Comparison of ENCODE assay signal across 25 cellular contexts in the genomic region with DNA sequence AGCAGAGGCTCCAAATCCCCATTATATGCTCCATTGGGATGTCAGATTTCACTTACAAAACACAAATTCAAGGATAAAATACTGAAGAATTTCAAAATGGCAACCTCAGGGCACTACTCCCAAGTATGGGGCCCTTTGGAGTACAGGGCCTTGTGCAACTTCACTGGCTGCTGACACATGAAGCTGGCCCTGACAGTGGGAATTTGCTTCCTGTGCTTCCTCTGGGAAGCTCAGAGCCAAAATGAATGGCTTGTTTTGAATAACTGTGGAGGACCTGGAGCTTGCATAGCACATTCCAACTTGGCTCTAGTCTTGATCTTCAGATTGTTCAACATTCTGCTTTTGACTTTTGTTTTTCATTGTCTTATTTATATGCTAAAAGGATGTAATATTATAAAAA. TPM values are rescaled to one million over a fixed set of nuclear protein-coding genes. Genes with fewer than 3 reads are reported as not detected.
DNase-seq lines count a peak whose midpoint lies in the region; ATAC-seq, FAIRE-seq and TF ChIP-seq lines count a peak whose summit lies in the region.
"Had no signal": no experiment of that assay in that cellular context is flagged by ENCODE, and none has a peak within 500 bp of the region (broad histone marks: within the 10 kb centered on the region; RNA-seq: fewer than 3 reads in every experiment).

No MANE protein-coding gene starts in this region.

- no peak overlapping the region for H3K4me3 Mint-ChIP-seq in activated CD8-positive, alpha-beta T cell treated with anti-CD3 and anti-CD28 coated beads for 36 hours
- H3K4me3 Mint-ChIP-seq: CD4-positive, alpha-beta memory T cell; HFFc6 had no signal

- H3K9me3 ChIP-seq in HUES48 (ENCODE audit: control insufficient read depth, insufficient read depth, low read length) (no peaks in the 10 kb centered on the region), H1 (ENCODE audit: insufficient read depth in 2 of 2, low read depth in 1 of 2, low read length in 1 of 2) (no peaks in the 10 kb centered on the region)
- H3K9me3 ChIP-seq: BLaER1, SK-N-SH had no signal

- TF ChIP-seq POLR2A in H1 (IDR thresholded peaks at IDR 0.05; ENCODE audit: control extremely low read depth in 1 of 2, low read depth in 2 of 2, low read length in 2 of 2) = no peak

- H2AFZ ChIP-seq in H1 (ENCODE audit: low read length) = peak overlapping the region; percentile 70; the same call in 1 of the 2 replicates

- H3K9me3 Mint-ChIP-seq in activated CD8-positive, alpha-beta T cell treated with anti-CD3 and anti-CD28 coated beads for 36 hours = no peaks in the 10 kb centered on the region
- H3K9me3 Mint-ChIP-seq: HFFc6 had no signal

- no peak overlapping the region for H2BK20ac ChIP-seq in H1 (ENCODE audit: low read length)

- no peak for TF ChIP-seq RAD21 in H1 (IDR thresholded peaks at IDR 0.05 in 1 of 2, conservative IDR thresholded peaks at IDR 0.05 in 1 of 2; ENCODE audit: low read depth in 2 of 2, low read length in 2 of 2)

- no peaks in the 10 kb centered on the region for H3K4me1 Mint-ChIP-seq in activated CD8-positive, alpha-beta T cell treated with anti-CD3 and anti-CD28 coated beads for 36 hours (ENCODE audit: low read depth)

- H3K23me2 ChIP-seq in H1 (ENCODE audit: low read depth, low read length) = no peaks in the 10 kb centered on the region

- H4K20me1 ChIP-seq in H1 (replicated peaks in 1 of 2; ENCODE audit: control insufficient read depth in 1 of 2, insufficient read depth in 2 of 2, low read length in 2 of 2) = no peaks in the 10 kb centered on the region
- H4K20me1 ChIP-seq: BLaER1 had no signal

- H3K27me3 Mint-ChIP-seq in activated CD8-positive, alpha-beta T cell treated with anti-CD3 and anti-CD28 coated beads for 36 hours = peaks cover 9% of the 10 kb centered on the region

- H3K9ac ChIP-seq in HUES48 (ENCODE audit: low read depth, low read length) (no peak overlapping the region), H1 (replicated peaks in 1 of 4; ENCODE audit: extremely low read depth in 1 of 4, low read depth in 3 of 4, low read length in 3 of 4) (no peak overlapping the region)
- H3K9ac ChIP-seq: BLaER1, SK-N-SH had no signal

- DNase-seq in AG10803 (ENCODE audit: low read depth) (peak; percentile 87), H1 (ENCODE audit: low read depth in 1 of 2, low spot score in 2 of 2) (no peak), lung microvascular endothelial cell (ENCODE audit: low read depth in 2 of 2) (peak; percentile 32 to 58), NOMO-1 treated with dmso at 0.1 percent for 144 hours (lab: John Stamatoyannopoulos, UW; ENCODE audit: unreplicated experiment) (no peak), dermis blood vessel endothelial cell (no peak)
- no peak for DNase-seq in activated CD8-positive, alpha-beta T cell treated with anti-CD3 and anti-CD28 coated beads for 36 hours
- DNase-seq: Calu3; CD4-positive, alpha-beta memory T cell; EL; HFFc6; NCI-H1092; NCI-H1436 treated with DMSO at 0.1 percent for 48 hours; NCI-H2029 treated with DMSO at 0.1 percent for 48 hours; NCI-H510A; NCI-H748 treated with DMSO at 0.1 percent for 48 hours; NK-92 treated with Interleukin-12 subunit alpha and Interleukin-12 subunit beta, amount 100 ng/mL, for 24 hours; SHP77; SK-N-SH had no signal

- no peak for TF ChIP-seq CTCF in AG10803 (conservative IDR thresholded peaks at IDR 0.05; ENCODE audit: low read length)
- no peak for TF ChIP-seq CTCF in H1 (IDR thresholded peaks at IDR 0.05; ENCODE audit: control extremely low read depth in 1 of 3, insufficient read depth in 1 of 3, low read depth in 1 of 3, low read length in 3 of 3)
- no peak for TF ChIP-seq CTCF in activated CD8-positive, alpha-beta T cell treated with anti-CD3 and anti-CD28 coated beads for 36 hours (IDR thresholded peaks at IDR 0.05)

- H4K8ac ChIP-seq in H1 (ENCODE audit: extremely low read depth, insufficient read depth, low read length) = no peak overlapping the region

- H3K4me1 ChIP-seq in HUES48 (ENCODE audit: control insufficient read depth, insufficient read depth, low read length) (0 out of 2 replicates have a peak, but pooled peaks cover 5% of the 10 kb centered on the region), H1 (replicated peaks in 1 of 4; ENCODE audit: control insufficient read depth in 3 of 4, insufficient read depth in 4 of 4, low read length in 3 of 4) (peaks cover 0 to 3% (median 0%) of the 10 kb centered on the region in 4 experiments; a peak in 1 of 7 replicates)

- H3K18ac ChIP-seq in H1 (ENCODE audit: extremely low read depth, low read length) = no peak overlapping the region

- H3K4ac ChIP-seq in H1 (replicated peaks; ENCODE audit: insufficient read length, low read depth, low read length) = no peak overlapping the region

- H3K56ac ChIP-seq in H1 (replicated peaks; ENCODE audit: insufficient read length, low read depth, low read length) = no peak overlapping the region

- peak overlapping the region; percentile 70 for H4K91ac ChIP-seq in H1 (replicated peaks; ENCODE audit: insufficient read length, low read length)

- POLR2A ChIA-PET in H1 (lab: Charles Lee; ENCODE audit: partially characterized antibody) = no interaction called here
- POLR2A ChIA-PET in activated CD8-positive, alpha-beta T cell treated with anti-CD3 and anti-CD28 coated beads for 36 hours (lab: Charles Lee) = no interaction called here

- no peak for TF ChIP-seq EP300 in H1 (IDR thresholded peaks at IDR 0.05; ENCODE audit: borderline replicate concordance in 1 of 2, low read depth in 2 of 2, low read length in 2 of 2)

- no peak overlapping the region for H2BK120ac ChIP-seq in H1 (replicated peaks; ENCODE audit: low read depth, low read length)

- H3K79me1 ChIP-seq in H1 (ENCODE audit: low read depth, low read length) = no peaks in the 10 kb centered on the region

- 0 out of 2 replicates have a peak overlapping the region, but pooled peaks have one; percentile 0 for H2BK12ac ChIP-seq in H1 (ENCODE audit: low read depth, low read length)

- H3K27me3 ChIP-seq in HUES48 (ENCODE audit: control insufficient read depth, insufficient read depth, low read length) (no peaks in the 10 kb centered on the region), H1 (replicated peaks in 1 of 4; ENCODE audit: control insufficient read depth in 3 of 4, extremely low read depth in 1 of 4, insufficient read depth in 3 of 4, low read length in 3 of 4) (no peaks in the 10 kb centered on the region)
- H3K27me3 ChIP-seq: BLaER1 had no signal

- no peaks in the 10 kb centered on the region for H3K36me3 ChIP-seq in HUES48 (ENCODE audit: control insufficient read depth, insufficient read depth, low read length)
- H3K36me3 ChIP-seq in H1 (ENCODE audit: control insufficient read depth in 2 of 4, insufficient read depth in 4 of 4, low read length in 3 of 4) = no peaks in the 10 kb centered on the region
- H3K36me3 ChIP-seq: BLaER1 had no signal

- H3K36me3 Mint-ChIP-seq in activated CD8-positive, alpha-beta T cell treated with anti-CD3 and anti-CD28 coated beads for 36 hours (ENCODE audit: low read depth) = no peaks in the 10 kb centered on the region
- H3K36me3 Mint-ChIP-seq: CD4-positive, alpha-beta memory T cell had no signal

- H3K27ac Mint-ChIP-seq in activated CD8-positive, alpha-beta T cell treated with anti-CD3 and anti-CD28 coated beads for 36 hours = no peak overlapping the region
- H3K27ac Mint-ChIP-seq: CD4-positive, alpha-beta memory T cell; HFFc6 had no signal

- no peak overlapping the region for H3K4me2 ChIP-seq in H1 (ENCODE audit: insufficient read depth in 1 of 2, low read depth in 2 of 2, low read length in 2 of 2)
- H3K4me2 ChIP-seq: BLaER1, SK-N-SH had no signal

- H3K23ac ChIP-seq in H1 (ENCODE audit: insufficient read length) = no peak overlapping the region

- CTCF ChIA-PET in H1 (lab: Charles Lee; ENCODE audit: partially characterized antibody) = interaction anchor here (1.6 kb wide), 1 partner anchor 19 kb away, joined by 5 read pairs; no protein-coding TSS in a partner anchor
- CTCF ChIA-PET in activated CD8-positive, alpha-beta T cell treated with anti-CD3 and anti-CD28 coated beads for 36 hours (lab: Charles Lee) = interaction anchor here (2.6 kb wide), 1 partner anchor 19 kb away, joined by 10 read pairs; no protein-coding TSS in a partner anchor

- H4K5ac ChIP-seq in H1 (ENCODE audit: insufficient read length, low read depth, low read length) = no peak overlapping the region

- H2BK15ac ChIP-seq in H1 (ENCODE audit: low read length) = no peak overlapping the region

- H2AK5ac ChIP-seq in H1 (ENCODE audit: low read depth, low read length) = no peak overlapping the region

- H3K79me2 ChIP-seq in H1 (ENCODE audit: control insufficient read depth in 1 of 2, insufficient read depth in 2 of 2, low read length in 2 of 2) = no peaks in the 10 kb centered on the region

- H3K14ac ChIP-seq in H1 (ENCODE audit: insufficient read length) = no peak overlapping the region

- FAIRE-seq in H1 (lab: Jason Lieb, UNC) = no peak
- FAIRE-seq: GM12892, RCC 7860 had no signal

- intact Hi-C loops in activated CD8-positive, alpha-beta T cell treated with anti-CD3 and anti-CD28 coated beads for 36 hours (cut with micrococcal nuclease) = loop anchor here (10.0 kb wide), 1 partner anchor 272 kb away; no protein-coding TSS in a partner anchor

- ATAC-seq in activated CD8-positive, alpha-beta T cell treated with anti-CD3 and anti-CD28 coated beads for 36 hours = no peak

- no peak overlapping the region for H3K4me3 ChIP-seq in AG10803 (ENCODE audit: low read length)
- no peak overlapping the region for H3K4me3 ChIP-seq in HUES48 (ENCODE audit: low read depth, low read length)
- H3K4me3 ChIP-seq in H1 (ENCODE audit: extremely low read depth in 1 of 4, insufficient read depth in 2 of 4, low read depth in 3 of 4, low read length in 4 of 4) = no peak overlapping the region
- H3K4me3 ChIP-seq: BLaER1 had no signal

- H3K27ac ChIP-seq in HUES48 (ENCODE audit: low read depth, low read length) (peak overlapping the region; percentile 14), H1 (ENCODE audit: low read depth, low read length) (no peak overlapping the region)
- H3K27ac ChIP-seq: BLaER1 had no signal

- no peak overlapping the region for H2BK5ac ChIP-seq in H1 (ENCODE audit: low read depth, low read length)

TF ChIP-seq in H1, 55 proteins besides CTCF, POLR2A, EP300 and RAD21 (continues in another document):
- 0 out of 2 replicates have a peak, but pooled peaks have one; percentile 27 for TF ChIP-seq YY1 (IDR thresholded peaks at IDR 0.05; ENCODE audit: low read depth, low read length)

RNA-seq across cellular contexts. Expression of gene HNF1B, which starts 52.3 kb away (rescaled TPM):
- total RNA-seq in H1 (2021; fragmentation: NEBNext Ultra II Directional; extraction: Animal tissue kit (Norgen Biotek cat#: 25700)) = 0.13 TPM in 1 of 2 replicates, not detected in the other
- 0.28 and 0.30 TPM in 2 replicates for polyA plus RNA-seq in H1 (2011; rRNA removed)
- 0.17 TPM for polyA plus RNA-seq in H1 (2011; cell fraction: cytosol; rRNA removed)
- 0.40 TPM for polyA plus RNA-seq in H1 (2011; cell fraction: nucleus; rRNA removed)
- polyA plus RNA-seq in H1 (2012, experiment 1 of 2) = 0.17 to 0.58 TPM (median 0.27 TPM) in 4 replicates
- 0.17 TPM for polyA plus RNA-seq in H1 (2012, experiment 2 of 2)
- 0.12 TPM for polyA plus RNA-seq in H1 (2013, experiment 1 of 2)
- 0.11 TPM for polyA plus RNA-seq in H1 (2013, experiment 2 of 2)
- polyA minus RNA-seq in H1 (2011; rRNA and poly(A)+ RNA removed) = 0.20 and 0.22 TPM in 2 replicates
- not detected for polyA minus RNA-seq in H1 (2011; cell fraction: cytosol; rRNA and poly(A)+ RNA removed)
- polyA minus RNA-seq in H1 (2011; cell fraction: nucleus; rRNA and poly(A)+ RNA removed) = not detected
- total RNA-seq in lung microvascular endothelial cell (not detected in 2 replicates), dermis blood vessel endothelial cell (0.05 and 0.34 TPM in 2 replicates)
- under 1 TPM; 0.59 to 0.60 TPM for total RNA-seq in activated CD8-positive, alpha-beta T cell treated with anti-CD3 and anti-CD28 coated beads for 36 hours
- total RNA-seq: A172; CD4-positive, alpha-beta memory T cell; HFFc6; MCF 10A; OCI-LY7 had no signal
- polyA plus RNA-seq: CD4-positive, alpha-beta memory T cell; SK-N-SH had no signal

Comparison
In these comparisons a context has a peak if more than half of its experiments do, and no peak if none do; other contexts are left out.
1. DNase-seq: peak in AG10803 (single experiment) and lung microvascular endothelial cell (2 of 2); none in H1 (0 of 2), activated CD8-positive, alpha-beta T cell treated with anti-CD3 and anti-CD28 coated beads for 36 hours (single experiment), NOMO-1 treated with dmso at 0.1 percent for 144 hours (single experiment) and dermis blood vessel endothelial cell (single experiment).